ENCODE assay signal across 26 cellular contexts in genomic region chr14:94691658-94692029, GRCh38.
DNase-seq lines count a peak whose midpoint lies in the region; FAIRE-seq and TF ChIP-seq lines count a peak whose summit lies in the region.
"Had no signal": no experiment of that assay in that cellular context is flagged by ENCODE, and none has a peak within 500 bp of the region (broad histone marks: within the 10 kb centered on the region; RNA-seq: fewer than 3 reads in every experiment).

No MANE protein-coding gene starts in this region.

- H3K27ac ChIP-seq in spleen (no peak overlapping the region), left ventricle myocardium inferior (replicated peaks) (no peak overlapping the region)
- H3K27ac ChIP-seq: left lung, neural progenitor cell, right atrium auricular region, SJCRH30, tibial artery, WERI-Rb-1 had no signal

- intact Hi-C loops in spleen (cut with DNase I; ENCODE audit: low total_unique reads) = no loop called here
- intact Hi-C loops in left ventricle myocardium inferior (cut with micrococcal nuclease) = loop anchor here (10.0 kb wide), 1 partner anchor 743 kb away; no protein-coding TSS in a partner anchor

- H3K4me3 ChIP-seq in spleen (no peak overlapping the region), left ventricle myocardium inferior (no peak overlapping the region)
- H3K4me3 ChIP-seq: left lung, neural progenitor cell, right atrium auricular region, SJCRH30, tibial artery had no signal

- H3K9me3 ChIP-seq in spleen (no peaks in the 10 kb centered on the region), left ventricle myocardium inferior (replicated peaks) (no peaks in the 10 kb centered on the region)
- H3K9me3 ChIP-seq: left lung, right atrium auricular region, SJCRH30, tibial artery had no signal

- peaks cover 0 to 13% (median 8%) of the 10 kb centered on the region in 6 donors for H3K4me1 ChIP-seq in spleen
- peaks cover 3% of the 10 kb centered on the region for H3K4me1 ChIP-seq in left ventricle myocardium inferior
- H3K4me1 ChIP-seq: SJCRH30 had no signal

- 73 to 90% (median 84%) methylated on average over 7 of the region's 7 CpGs for WGBS in spleen, 5 donors

- H3K27me3 ChIP-seq in spleen (replicated peaks in 1 of 7) = peaks cover 0 to 26% (median 5%) of the 10 kb centered on the region in 7 donors
- H3K27me3 ChIP-seq in left ventricle myocardium inferior (ENCODE audit: low read depth) = peaks cover 57% of the 10 kb centered on the region
- H3K27me3 ChIP-seq: right atrium auricular region, SJCRH30 had no signal

- no peaks in the 10 kb centered on the region for H3K36me3 ChIP-seq in spleen
- H3K36me3 ChIP-seq in left ventricle myocardium inferior = no peaks in the 10 kb centered on the region
- H3K36me3 ChIP-seq: left lung, neural progenitor cell, right atrium auricular region, SJCRH30, tibial artery, WERI-Rb-1 had no signal

- peak; percentile 72 for DNase-seq in Daoy (ENCODE audit: low read depth)
- DNase-seq in RCC 7860 (ENCODE audit: low spot score) = peak; percentile 25
- peak; percentile 61 for DNase-seq in fibroblast of peridontal ligament (ENCODE audit: extremely low read depth)
- DNase-seq in spleen = peak; percentile 1
- no peak for DNase-seq in NCI-H748 (lab: John Stamatoyannopoulos, UW; ENCODE audit: unreplicated experiment)
- DNase-seq in left ventricle myocardium inferior = no peak
- no peak for DNase-seq in amniotic stem cell (lab: John Stamatoyannopoulos, UW)
- DNase-seq: activated CD4-positive, alpha-beta T cell treated with anti-CD3 and anti-CD28 coated beads for 4 hours; activated naive CD4-positive, alpha-beta T cell treated with anti-CD3 and anti-CD28 coated beads, Interleukin-2, amount 10 ng/mL, durations not matched to agents 7 days and 5 days; KBM-7; left lung; mesendoderm; MM.1S; NCI-H146; NCI-H446; NCI-H82; RPMI8226; SJCRH30; stimulated activated CD4-positive, alpha-beta T cell treated with anti-CD3 and anti-CD28 coated beads, Interleukin-4, amount 100 ng/mL, for 1 hour; SW 1271; tibial artery; WERI-Rb-1 had no signal

- no peak for TF ChIP-seq POLR2A in spleen (IDR thresholded peaks at IDR 0.05)

- no peak for FAIRE-seq in RCC 7860 (lab: Jason Lieb, UNC)
- FAIRE-seq: endothelial cell of umbilical vein, G401.6 had no signal

- no peak for TF ChIP-seq CTCF in spleen (IDR thresholded peaks at IDR 0.05 in 8 of 11, conservative IDR thresholded peaks at IDR 0.05 in 3 of 11)
- TF ChIP-seq CTCF in left ventricle myocardium inferior (IDR thresholded peaks at IDR 0.05; ENCODE audit: borderline replicate concordance) = no peak

Comparison
In these comparisons a context has a peak if more than half of its experiments do, and no peak if none do; other contexts are left out.
1. DNase-seq: peak in Daoy (single experiment), RCC 7860 (single experiment), fibroblast of peridontal ligament (single experiment) and spleen (single experiment); none in NCI-H748 (single experiment), left ventricle myocardium inferior (single experiment) and amniotic stem cell (single experiment).